In genomic region chr5:140794594-140795258, GRCh38 we compare ENCODE assay signal across 1 cellular context.
TF ChIP-seq lines count a peak whose summit lies in the region.

TSS of gene PCDHA2 (plus strand) at chr5:140794852.

TF ChIP-seq in K562, 482 proteins besides CTCF, POLR2A, EP300 and RAD21 (continued from another document):
- no peak for TF ChIP-seq TFAM (CRISPR knock-in tag; conservative IDR thresholded peaks at IDR 0.05)
TF ChIP-seq in K562: peak in this region for 0.
